Comparison of ENCODE assay signal across 9 cellular contexts in the genomic region with DNA sequence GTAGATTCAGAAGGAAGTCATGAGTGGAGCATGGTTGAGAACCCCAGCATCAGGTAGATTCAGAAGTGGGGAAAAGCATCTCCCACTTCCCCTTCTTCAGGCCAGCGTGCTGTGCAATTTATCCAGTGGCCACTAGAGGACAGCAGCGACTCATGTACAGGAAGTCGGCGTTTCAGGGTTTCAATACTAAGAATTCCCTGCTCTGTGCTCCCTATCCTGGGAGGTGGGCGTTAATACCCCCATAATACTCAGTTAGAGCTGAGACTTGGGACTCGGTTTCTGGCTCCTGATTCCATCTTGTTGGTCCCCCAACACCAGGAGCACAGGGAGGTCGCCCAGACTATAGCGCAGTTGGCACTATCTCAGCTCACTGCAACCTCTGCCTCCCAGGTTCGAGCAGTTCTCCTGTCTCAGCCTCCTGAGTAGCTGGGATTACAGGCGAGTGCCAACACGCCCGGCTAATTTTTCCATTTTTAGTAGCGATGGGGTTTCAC.
DNase-seq lines count a peak whose midpoint lies in the region; ATAC-seq and TF ChIP-seq lines count a peak whose summit lies in the region.
"Had no signal": no experiment of that assay in that cellular context is flagged by ENCODE, and none has a peak within 500 bp of the region (broad histone marks: within the 10 kb centered on the region; RNA-seq: fewer than 3 reads in every experiment).

No MANE protein-coding gene starts in this region.

- no peak overlapping the region for H3K4ac ChIP-seq in mesendoderm (ENCODE audit: low read depth, low read length)

- H3K9me3 Mint-ChIP-seq in activated CD4-positive, alpha-beta T cell treated with anti-CD3 and anti-CD28 coated beads, Interleukin-2, amount 10 ng/mL, durations not matched to agents 7 days and 5 days: no peaks in the 10 kb centered on the region

- no peak overlapping the region for H2AK5ac ChIP-seq in mesendoderm (ENCODE audit: low read length)

- CTCF ChIA-PET in activated CD4-positive, alpha-beta T cell treated with anti-CD3 and anti-CD28 coated beads, Interleukin-2, amount 10 ng/mL, durations not matched to agents 7 days and 5 days (lab: Charles Lee): interaction anchor here (0.6 to 2.8 kb wide), 12 partner anchors 9 to 286 kb away, joined by 3 to 19 read pairs (median 4); no protein-coding TSS in a partner anchor

- no peaks in the 10 kb centered on the region; the same call in none of the 2 replicates for H3F3A ChIP-seq in DOHH2 (ENCODE audit: control insufficient read depth, insufficient read depth)

- H3K27ac ChIP-seq in DOHH2 (ENCODE audit: low read depth, low read length) (no peak overlapping the region), mesendoderm (ENCODE audit: low read depth, low read length) (no peak overlapping the region)
- H3K27ac ChIP-seq: epithelial cell of prostate had no signal

- peak; percentile 52 for ATAC-seq in HG02763 (IDR thresholded peaks at IDR 0.05; ENCODE audit: unreplicated experiment)
- ATAC-seq in GM21619 (IDR thresholded peaks at IDR 0.05; ENCODE audit: unreplicated experiment): no peak

- H3K18ac ChIP-seq in mesendoderm (ENCODE audit: low read length): no peak overlapping the region

- no peaks in the 10 kb centered on the region for H3K9me3 ChIP-seq in DOHH2 (ENCODE audit: control insufficient read depth, insufficient read depth, low read length)

- H3K36me3 ChIP-seq in DOHH2 (ENCODE audit: control insufficient read depth, low read length) (no peaks in the 10 kb centered on the region), mesendoderm (ENCODE audit: control insufficient read depth, insufficient read depth, low read length) (no peaks in the 10 kb centered on the region)

- H2BK5ac ChIP-seq in mesendoderm (ENCODE audit: low read length): no peak overlapping the region

- no peak overlapping the region for H3K4me3 Mint-ChIP-seq in activated CD4-positive, alpha-beta T cell treated with anti-CD3 and anti-CD28 coated beads, Interleukin-2, amount 10 ng/mL, durations not matched to agents 7 days and 5 days

- no peak overlapping the region for H2BK15ac ChIP-seq in mesendoderm (replicated peaks; ENCODE audit: low read depth)

- no peak overlapping the region for H3K56ac ChIP-seq in mesendoderm (ENCODE audit: low read length)

- H3K4me3 ChIP-seq in DOHH2 (ENCODE audit: low read length) (no peak overlapping the region), mesendoderm (ENCODE audit: low read length) (no peak overlapping the region)

- H3K36me3 Mint-ChIP-seq in activated CD4-positive, alpha-beta T cell treated with anti-CD3 and anti-CD28 coated beads, Interleukin-2, amount 10 ng/mL, durations not matched to agents 7 days and 5 days (ENCODE audit: low read depth): no peaks in the 10 kb centered on the region

- no peak overlapping the region for H4K5ac ChIP-seq in mesendoderm (ENCODE audit: low read length)

- DNase-seq in NCI-H345 treated with DMSO at 0.1 percent for 48 hours (lab: John Stamatoyannopoulos, UW; ENCODE audit: unreplicated experiment): peak; percentile 26
- DNase-seq in activated CD4-positive, alpha-beta T cell treated with anti-CD3 and anti-CD28 coated beads, Interleukin-2, amount 10 ng/mL, durations not matched to agents 7 days and 5 days: peak; percentile 80
- peak; percentile 35 to 63 for DNase-seq in dermis microvascular lymphatic vessel endothelial cell (ENCODE audit: low read depth in 2 of 2)
- DNase-seq in mesendoderm: peak; percentile 49
- peak; percentile 46 for DNase-seq in stimulated activated CD8-positive, alpha-beta memory T cell treated with anti-CD3 and anti-CD28 coated beads, Interleukin-15, amount 100 ng/mL, for 24 hours (ENCODE audit: low read depth)

- H3K9me2 ChIP-seq in DOHH2 (replicated peaks; ENCODE audit: control insufficient read depth, low read length): no peaks in the 10 kb centered on the region

- peak overlapping the region; percentile 9; the same call in 1 of the 2 replicates for H3K4me2 ChIP-seq in DOHH2 (ENCODE audit: low read length)
- no peak overlapping the region for H3K4me2 ChIP-seq in mesendoderm (ENCODE audit: low read length)

- no peaks in the 10 kb centered on the region for H3K27me3 Mint-ChIP-seq in activated CD4-positive, alpha-beta T cell treated with anti-CD3 and anti-CD28 coated beads, Interleukin-2, amount 10 ng/mL, durations not matched to agents 7 days and 5 days

- H4K8ac ChIP-seq in mesendoderm (ENCODE audit: low read depth, low read length): no peak overlapping the region

- no peak overlapping the region for H3K27ac Mint-ChIP-seq in activated CD4-positive, alpha-beta T cell treated with anti-CD3 and anti-CD28 coated beads, Interleukin-2, amount 10 ng/mL, durations not matched to agents 7 days and 5 days

- H3K79me1 ChIP-seq in mesendoderm (ENCODE audit: low read length): no peaks in the 10 kb centered on the region

- WGBS in mesendoderm (ENCODE audit: extremely low coverage, insufficient coverage, low lambda C conversion rate): no CpG with 5 or more reads among the region's 13 CpGs

- H3K4me1 ChIP-seq in DOHH2 (ENCODE audit: control insufficient read depth, low read length) (peaks cover 36% of the 10 kb centered on the region), mesendoderm (ENCODE audit: control insufficient read depth, low read depth, low read length) (no peaks in the 10 kb centered on the region)

- H4K20me1 ChIP-seq in DOHH2 (ENCODE audit: control insufficient read depth, insufficient read depth, low read depth, low read length): no peaks in the 10 kb centered on the region

- H3K27me3 ChIP-seq in DOHH2 (ENCODE audit: control insufficient read depth, low read length): no peaks in the 10 kb centered on the region
- no peaks in the 10 kb centered on the region for H3K27me3 ChIP-seq in mesendoderm (ENCODE audit: insufficient read depth, low read length, poor library complexity)

- H2BK120ac ChIP-seq in mesendoderm (ENCODE audit: low read depth, low read length): no peak overlapping the region

- TF ChIP-seq CTCF in DOHH2 (IDR thresholded peaks at IDR 0.05; ENCODE audit: low read depth, low read length, poor library complexity, severe bottlenecking): peak; percentile 92

- POLR2A ChIA-PET in activated CD4-positive, alpha-beta T cell treated with anti-CD3 and anti-CD28 coated beads, Interleukin-2, amount 10 ng/mL, durations not matched to agents 7 days and 5 days (lab: Charles Lee): interaction anchor here (0.6 to 0.9 kb wide), 2 partner anchors 11 to 34 kb away, joined by 3 to 4 read pairs; no protein-coding TSS in a partner anchor

- H3K79me2 ChIP-seq in DOHH2 (ENCODE audit: control insufficient read depth, low read length): no peaks in the 10 kb centered on the region
- H3K79me2 ChIP-seq in mesendoderm (ENCODE audit: control insufficient read depth, insufficient read depth, low read length): no peaks in the 10 kb centered on the region

- peaks cover 31% of the 10 kb centered on the region for H3K4me1 Mint-ChIP-seq in activated CD4-positive, alpha-beta T cell treated with anti-CD3 and anti-CD28 coated beads, Interleukin-2, amount 10 ng/mL, durations not matched to agents 7 days and 5 days

- no peak overlapping the region for H3K9ac ChIP-seq in mesendoderm (ENCODE audit: low read length)

- no peak overlapping the region for H3K23ac ChIP-seq in mesendoderm (ENCODE audit: low read length)

Comparison
In these comparisons a context has a peak if more than half of its experiments do, and no peak if none do; other contexts are left out.
1. DNase-seq: peak in every context shown above with its lines; median percentile 80 in activated CD4-positive, alpha-beta T cell treated with anti-CD3 and anti-CD28 coated beads, Interleukin-2, amount 10 ng/mL, durations not matched to agents 7 days and 5 days; 49 in dermis microvascular lymphatic vessel endothelial cell; 49 in mesendoderm; 46 in stimulated activated CD8-positive, alpha-beta memory T cell treated with anti-CD3 and anti-CD28 coated beads, Interleukin-15, amount 100 ng/mL, for 24 hours; 26 in NCI-H345 treated with DMSO at 0.1 percent for 48 hours.